ENCODE assay signal across 1 cellular context in the genomic region with DNA sequence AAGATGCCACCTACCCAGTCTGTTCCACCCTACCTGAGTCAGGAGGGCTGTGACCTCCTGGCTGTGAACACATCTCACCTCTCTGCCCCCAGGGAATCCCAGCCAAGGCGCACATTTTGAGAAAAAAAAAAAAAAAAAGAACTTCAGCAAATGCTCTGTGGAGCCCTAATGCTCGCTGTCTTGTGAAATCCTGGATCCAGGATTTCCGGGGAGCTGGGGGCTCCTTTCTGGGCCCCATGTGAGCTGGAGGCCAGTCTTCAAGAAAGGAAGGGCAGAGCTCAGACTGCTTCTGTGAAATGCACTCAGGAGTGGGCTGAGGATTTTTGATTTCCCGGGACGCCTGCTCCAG.
A peak's percentile ranks its signal among the peaks of the same experiment; 100 is the strongest.
TF ChIP-seq lines count a peak whose summit lies in the region.

No MANE protein-coding gene starts in this region.

TF ChIP-seq in HepG2, 621 proteins besides CTCF, POLR2A, EP300 and RAD21 (continued from another document and continues in another):
- TF ChIP-seq, protein P1, sequence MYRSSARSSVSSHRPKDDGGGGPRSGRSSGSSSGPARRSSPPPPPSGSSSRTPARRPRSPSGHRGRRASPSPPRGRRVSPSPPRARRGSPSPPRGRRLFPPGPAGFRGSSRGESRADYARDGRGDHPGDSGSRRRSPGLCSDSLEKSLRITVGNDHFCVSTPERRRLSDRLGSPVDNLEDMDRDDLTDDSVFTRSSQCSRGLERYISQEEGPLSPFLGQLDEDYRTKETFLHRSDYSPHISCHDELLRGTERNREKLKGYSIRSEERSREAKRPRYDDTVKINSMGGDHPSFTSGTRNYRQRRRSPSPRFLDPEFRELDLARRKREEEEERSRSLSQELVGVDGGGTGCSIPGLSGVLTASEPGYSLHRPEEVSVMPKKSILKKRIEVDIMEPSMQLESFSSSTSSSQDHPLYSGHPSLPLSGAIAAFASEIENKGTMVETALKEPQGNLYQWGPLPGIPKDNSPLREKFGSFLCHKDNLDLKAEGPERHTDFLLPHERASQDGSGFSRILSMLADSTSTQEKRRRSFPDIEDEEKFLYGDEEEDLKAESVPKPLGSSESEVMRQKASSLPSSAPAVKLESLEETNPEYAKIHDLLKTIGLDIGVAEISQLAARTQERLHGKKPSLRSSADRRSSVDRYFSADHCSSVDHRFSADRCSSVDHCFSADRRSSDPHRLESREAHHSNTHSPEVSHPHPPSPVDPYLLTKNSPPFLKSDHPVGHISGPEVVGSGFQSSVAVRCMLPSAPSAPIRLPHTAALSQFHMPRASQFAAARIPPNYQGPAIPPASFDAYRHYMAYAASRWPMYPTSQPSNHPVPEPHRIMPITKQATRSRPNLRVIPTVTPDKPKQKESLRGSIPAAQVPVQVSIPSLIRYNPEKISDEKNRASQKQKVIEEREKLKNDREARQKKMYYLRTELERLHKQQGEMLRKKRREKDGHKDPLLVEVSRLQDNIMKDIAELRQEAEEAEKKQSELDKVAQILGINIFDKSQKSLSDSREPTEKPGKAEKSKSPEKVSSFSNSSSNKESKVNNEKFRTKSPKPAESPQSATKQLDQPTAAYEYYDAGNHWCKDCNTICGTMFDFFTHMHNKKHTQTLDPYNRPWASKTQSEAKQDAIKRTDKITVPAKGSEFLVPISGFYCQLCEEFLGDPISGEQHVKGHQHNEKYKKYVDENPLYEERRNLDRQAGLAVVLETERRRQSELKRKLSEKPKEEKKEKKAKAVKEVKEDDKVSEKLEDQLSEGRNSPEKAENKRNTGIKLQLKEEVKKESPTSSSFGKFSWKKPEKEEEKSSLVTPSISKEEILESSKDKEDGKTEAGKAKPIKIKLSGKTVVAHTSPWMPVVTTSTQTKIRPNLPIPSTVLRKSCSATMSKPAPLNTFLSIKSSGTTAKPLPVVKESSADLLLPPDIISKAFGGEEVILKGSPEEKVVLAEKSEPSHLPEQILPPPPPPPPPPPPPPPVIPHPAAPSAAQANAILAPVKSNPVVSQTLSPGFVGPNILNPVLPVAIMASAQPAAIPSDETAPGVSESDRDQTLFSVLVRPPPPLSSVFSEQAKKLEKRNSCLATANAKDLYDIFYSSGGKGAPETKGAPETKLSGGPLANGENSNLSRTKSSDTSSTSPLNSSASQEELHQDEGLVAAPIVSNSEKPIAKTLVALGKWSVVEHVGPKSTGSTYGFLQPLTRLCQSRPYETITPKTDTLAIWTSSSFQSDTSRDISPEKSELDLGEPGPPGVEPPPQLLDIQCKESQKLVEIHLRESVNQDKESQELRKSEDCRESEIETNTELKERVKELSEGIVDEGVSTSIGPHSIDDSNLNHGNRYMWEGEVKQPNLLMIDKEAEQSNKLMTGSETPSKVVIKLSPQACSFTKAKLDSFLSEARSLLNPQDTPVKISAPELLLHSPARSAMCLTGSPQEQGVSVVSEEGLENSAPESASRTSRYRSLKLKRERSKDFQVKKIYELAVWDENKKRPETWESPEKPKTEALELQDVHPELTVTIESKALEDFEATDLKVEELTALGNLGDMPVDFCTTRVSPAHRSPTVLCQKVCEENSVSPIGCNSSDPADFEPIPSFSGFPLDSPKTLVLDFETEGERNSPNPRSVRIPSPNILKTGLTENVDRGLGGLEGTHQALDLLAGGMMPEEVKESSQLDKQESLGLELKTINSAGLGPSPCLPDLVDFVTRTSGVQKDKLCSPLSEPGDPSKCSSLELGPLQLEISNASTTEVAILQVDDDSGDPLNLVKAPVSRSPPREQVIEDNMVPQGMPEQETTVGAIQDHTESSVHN (CRISPR knock-in tag; IDR thresholded peaks at IDR 0.05) = no peak
- TF ChIP-seq ZNF530 (CRISPR knock-in tag; IDR thresholded peaks at IDR 0.05; ENCODE audit: low read depth) = no peak
- TF ChIP-seq SP140L (CRISPR knock-in tag; IDR thresholded peaks at IDR 0.05; ENCODE audit: borderline replicate concordance) = 0 out of 2 replicates have a peak, but pooled peaks have one; percentile 3
- TF ChIP-seq ZFX (CRISPR knock-in tag; IDR thresholded peaks at IDR 0.05; ENCODE audit: low read depth) = no peak
- TF ChIP-seq SMARCE1 (IDR thresholded peaks at IDR 0.05; ENCODE audit: borderline replicate concordance) = no peak
- TF ChIP-seq ZNF605 (CRISPR knock-in tag; IDR thresholded peaks at IDR 0.05) = no peak
- TF ChIP-seq, protein P2, sequence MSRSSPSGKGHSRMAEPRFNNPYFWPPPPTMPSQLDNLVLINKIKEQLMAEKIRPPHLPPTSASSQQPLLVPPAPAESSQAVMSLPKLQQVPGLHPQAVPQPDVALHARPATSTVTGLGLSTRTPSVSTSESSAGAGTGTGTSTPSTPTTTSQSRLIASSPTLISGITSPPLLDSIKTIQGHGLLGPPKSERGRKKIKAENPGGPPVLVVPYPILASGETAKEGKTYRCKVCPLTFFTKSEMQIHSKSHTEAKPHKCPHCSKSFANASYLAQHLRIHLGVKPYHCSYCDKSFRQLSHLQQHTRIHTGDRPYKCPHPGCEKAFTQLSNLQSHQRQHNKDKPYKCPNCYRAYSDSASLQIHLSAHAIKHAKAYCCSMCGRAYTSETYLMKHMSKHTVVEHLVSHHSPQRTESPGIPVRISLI (CRISPR knock-in tag; IDR thresholded peaks at IDR 0.05; ENCODE audit: borderline replicate concordance) = peak; percentile 68
- TF ChIP-seq HOXA5 (CRISPR knock-in tag; IDR thresholded peaks at IDR 0.05) = 0 out of 2 replicates have a peak, but pooled peaks have one; percentile 11
- no peak for TF ChIP-seq ZNF143 (CRISPR knock-in tag; IDR thresholded peaks at IDR 0.05)
- no peak for TF ChIP-seq KDM1A (CRISPR knock-in tag; IDR thresholded peaks at IDR 0.05)
- TF ChIP-seq, protein P3, sequence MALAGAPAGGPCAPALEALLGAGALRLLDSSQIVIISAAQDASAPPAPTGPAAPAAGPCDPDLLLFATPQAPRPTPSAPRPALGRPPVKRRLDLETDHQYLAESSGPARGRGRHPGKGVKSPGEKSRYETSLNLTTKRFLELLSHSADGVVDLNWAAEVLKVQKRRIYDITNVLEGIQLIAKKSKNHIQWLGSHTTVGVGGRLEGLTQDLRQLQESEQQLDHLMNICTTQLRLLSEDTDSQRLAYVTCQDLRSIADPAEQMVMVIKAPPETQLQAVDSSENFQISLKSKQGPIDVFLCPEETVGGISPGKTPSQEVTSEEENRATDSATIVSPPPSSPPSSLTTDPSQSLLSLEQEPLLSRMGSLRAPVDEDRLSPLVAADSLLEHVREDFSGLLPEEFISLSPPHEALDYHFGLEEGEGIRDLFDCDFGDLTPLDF (CRISPR knock-in tag; IDR thresholded peaks at IDR 0.05) = no peak
- TF ChIP-seq, protein P4, sequence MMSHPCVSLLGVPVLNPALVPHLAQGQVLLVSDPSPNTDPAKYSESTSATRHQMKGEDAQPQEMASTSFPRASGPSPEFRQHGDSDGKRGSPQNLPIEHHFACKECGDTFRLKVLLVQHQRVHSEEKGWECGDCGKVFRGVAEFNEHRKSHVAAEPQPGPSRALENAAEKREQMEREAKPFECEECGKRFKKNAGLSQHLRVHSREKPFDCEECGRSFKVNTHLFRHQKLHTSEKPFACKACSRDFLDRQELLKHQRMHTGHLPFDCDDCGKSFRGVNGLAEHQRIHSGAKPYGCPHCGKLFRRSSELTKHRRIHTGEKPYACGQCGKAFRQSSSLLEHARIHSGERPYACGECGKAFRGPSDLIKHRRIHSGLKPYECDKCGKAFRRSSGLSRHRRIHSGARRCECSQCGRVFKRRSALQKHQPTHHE (CRISPR knock-in tag; IDR thresholded peaks at IDR 0.05; ENCODE audit: borderline replicate concordance) = no peak
- TF ChIP-seq ZNF292 (CRISPR knock-in tag; IDR thresholded peaks at IDR 0.05; ENCODE audit: borderline replicate concordance, low read depth) = no peak
- no peak for TF ChIP-seq SP1 (IDR thresholded peaks at IDR 0.05)
- TF ChIP-seq SP1 (CRISPR knock-in tag; IDR thresholded peaks at IDR 0.05) = no peak
- TF ChIP-seq HNRNPL (IDR thresholded peaks at IDR 0.05; ENCODE audit: low read depth, low read length) = no peak
- TF ChIP-seq ZFP41 (CRISPR knock-in tag; IDR thresholded peaks at IDR 0.05; ENCODE audit: borderline replicate concordance) = no peak
- TF ChIP-seq, protein P5, sequence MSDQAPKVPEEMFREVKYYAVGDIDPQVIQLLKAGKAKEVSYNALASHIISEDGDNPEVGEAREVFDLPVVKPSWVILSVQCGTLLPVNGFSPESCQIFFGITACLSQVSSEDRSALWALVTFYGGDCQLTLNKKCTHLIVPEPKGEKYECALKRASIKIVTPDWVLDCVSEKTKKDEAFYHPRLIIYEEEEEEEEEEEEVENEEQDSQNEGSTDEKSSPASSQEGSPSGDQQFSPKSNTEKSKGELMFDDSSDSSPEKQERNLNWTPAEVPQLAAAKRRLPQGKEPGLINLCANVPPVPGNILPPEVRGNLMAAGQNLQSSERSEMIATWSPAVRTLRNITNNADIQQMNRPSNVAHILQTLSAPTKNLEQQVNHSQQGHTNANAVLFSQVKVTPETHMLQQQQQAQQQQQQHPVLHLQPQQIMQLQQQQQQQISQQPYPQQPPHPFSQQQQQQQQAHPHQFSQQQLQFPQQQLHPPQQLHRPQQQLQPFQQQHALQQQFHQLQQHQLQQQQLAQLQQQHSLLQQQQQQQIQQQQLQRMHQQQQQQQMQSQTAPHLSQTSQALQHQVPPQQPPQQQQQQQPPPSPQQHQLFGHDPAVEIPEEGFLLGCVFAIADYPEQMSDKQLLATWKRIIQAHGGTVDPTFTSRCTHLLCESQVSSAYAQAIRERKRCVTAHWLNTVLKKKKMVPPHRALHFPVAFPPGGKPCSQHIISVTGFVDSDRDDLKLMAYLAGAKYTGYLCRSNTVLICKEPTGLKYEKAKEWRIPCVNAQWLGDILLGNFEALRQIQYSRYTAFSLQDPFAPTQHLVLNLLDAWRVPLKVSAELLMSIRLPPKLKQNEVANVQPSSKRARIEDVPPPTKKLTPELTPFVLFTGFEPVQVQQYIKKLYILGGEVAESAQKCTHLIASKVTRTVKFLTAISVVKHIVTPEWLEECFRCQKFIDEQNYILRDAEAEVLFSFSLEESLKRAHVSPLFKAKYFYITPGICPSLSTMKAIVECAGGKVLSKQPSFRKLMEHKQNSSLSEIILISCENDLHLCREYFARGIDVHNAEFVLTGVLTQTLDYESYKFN (CRISPR knock-in tag; conservative IDR thresholded peaks at IDR 0.05) = no peak
- TF ChIP-seq, protein P6, sequence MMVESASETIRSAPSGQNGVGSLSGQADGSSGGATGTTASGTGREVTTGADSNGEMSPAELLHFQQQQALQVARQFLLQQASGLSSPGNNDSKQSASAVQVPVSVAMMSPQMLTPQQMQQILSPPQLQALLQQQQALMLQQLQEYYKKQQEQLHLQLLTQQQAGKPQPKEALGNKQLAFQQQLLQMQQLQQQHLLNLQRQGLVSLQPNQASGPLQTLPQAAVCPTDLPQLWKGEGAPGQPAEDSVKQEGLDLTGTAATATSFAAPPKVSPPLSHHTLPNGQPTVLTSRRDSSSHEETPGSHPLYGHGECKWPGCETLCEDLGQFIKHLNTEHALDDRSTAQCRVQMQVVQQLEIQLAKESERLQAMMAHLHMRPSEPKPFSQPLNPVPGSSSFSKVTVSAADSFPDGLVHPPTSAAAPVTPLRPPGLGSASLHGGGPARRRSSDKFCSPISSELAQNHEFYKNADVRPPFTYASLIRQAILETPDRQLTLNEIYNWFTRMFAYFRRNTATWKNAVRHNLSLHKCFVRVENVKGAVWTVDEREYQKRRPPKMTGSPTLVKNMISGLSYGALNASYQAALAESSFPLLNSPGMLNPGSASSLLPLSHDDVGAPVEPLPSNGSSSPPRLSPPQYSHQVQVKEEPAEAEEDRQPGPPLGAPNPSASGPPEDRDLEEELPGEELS (CRISPR knock-in tag; IDR thresholded peaks at IDR 0.05) = no peak
- TF ChIP-seq HES4 (CRISPR knock-in tag; IDR thresholded peaks at IDR 0.05; ENCODE audit: borderline replicate concordance) = no peak
- TF ChIP-seq ARNT (IDR thresholded peaks at IDR 0.05) = no peak
- TF ChIP-seq ZNF251 (CRISPR knock-in tag; IDR thresholded peaks at IDR 0.05) = no peak
- TF ChIP-seq, protein P7, sequence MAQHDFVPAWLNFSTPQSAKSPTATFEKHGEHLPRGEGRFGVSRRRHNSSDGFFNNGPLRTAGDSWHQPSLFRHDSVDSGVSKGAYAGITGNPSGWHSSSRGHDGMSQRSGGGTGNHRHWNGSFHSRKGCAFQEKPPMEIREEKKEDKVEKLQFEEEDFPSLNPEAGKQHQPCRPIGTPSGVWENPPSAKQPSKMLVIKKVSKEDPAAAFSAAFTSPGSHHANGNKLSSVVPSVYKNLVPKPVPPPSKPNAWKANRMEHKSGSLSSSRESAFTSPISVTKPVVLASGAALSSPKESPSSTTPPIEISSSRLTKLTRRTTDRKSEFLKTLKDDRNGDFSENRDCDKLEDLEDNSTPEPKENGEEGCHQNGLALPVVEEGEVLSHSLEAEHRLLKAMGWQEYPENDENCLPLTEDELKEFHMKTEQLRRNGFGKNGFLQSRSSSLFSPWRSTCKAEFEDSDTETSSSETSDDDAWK (CRISPR knock-in tag; IDR thresholded peaks at IDR 0.05) = no peak
- TF ChIP-seq MBNL3 (CRISPR knock-in tag; conservative IDR thresholded peaks at IDR 0.05) = no peak
- no peak for TF ChIP-seq ATRX (CRISPR knock-in tag; IDR thresholded peaks at IDR 0.05; ENCODE audit: borderline replicate concordance)
